8 cellular contexts compared by ENCODE assay signal in the genomic region with DNA sequence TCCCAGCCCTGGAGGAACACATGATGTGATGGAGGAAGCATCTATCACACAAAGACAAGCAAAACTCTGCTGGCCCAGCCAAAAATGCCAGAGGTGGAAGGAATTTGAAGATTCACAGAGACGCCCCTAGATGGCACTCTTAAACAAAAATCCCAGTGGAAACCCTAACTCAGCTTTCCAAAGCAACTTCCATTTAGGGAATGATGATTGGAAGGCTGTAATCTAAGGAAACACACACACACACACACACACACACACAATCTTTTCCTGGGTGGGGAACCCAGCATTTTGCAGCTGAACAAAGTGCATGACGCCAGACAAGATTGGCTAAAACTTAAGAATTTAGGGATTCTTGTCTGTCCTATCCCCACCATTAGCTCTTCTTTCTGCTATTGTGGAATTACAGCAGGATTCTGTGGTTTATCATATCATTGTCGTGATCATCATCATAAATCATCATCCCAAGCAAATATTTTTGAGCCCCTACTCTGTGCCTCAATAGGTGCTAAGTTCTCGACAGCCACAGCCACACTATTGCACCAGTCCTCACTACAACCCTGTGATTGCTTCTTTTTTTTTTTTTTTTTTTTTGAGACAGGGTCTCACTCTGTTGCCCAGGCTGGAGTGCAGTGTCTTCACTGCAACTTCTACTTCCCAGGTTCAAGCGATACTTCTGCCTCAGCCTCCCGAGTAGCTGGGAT.
DNase-seq lines count a peak whose midpoint lies in the region; ATAC-seq and TF ChIP-seq lines count a peak whose summit lies in the region.

No MANE protein-coding gene starts in this region.

- DNase-seq in SKM-1 treated with dmso at 0.1 percent for 144 hours (lab: John Stamatoyannopoulos, UW; ENCODE audit: unreplicated experiment) (peak; percentile 41), SKM-1 (lab: John Stamatoyannopoulos, UW; ENCODE audit: unreplicated experiment) (no peak), RWPE2 (ENCODE audit: low spot score) (no peak), epithelial cell of prostate (ENCODE audit: low read depth, low spot score) (peak; percentile 14), middle frontal gyrus (ENCODE audit: extremely low spot score, low spot score) (peak; percentile 33)

- H4K20me1 ChIP-seq in Loucy (ENCODE audit: insufficient read depth, low read length, poor library complexity, severe bottlenecking) = no peaks in the 10 kb centered on the region

- no peaks in the 10 kb centered on the region for H3K9me3 ChIP-seq in Loucy (ENCODE audit: insufficient read depth, low read depth, low read length)
- no peaks in the 10 kb centered on the region for H3K9me3 ChIP-seq in RWPE2 (ENCODE audit: severe bottlenecking)

- no peak overlapping the region for H3K4me2 ChIP-seq in Loucy (ENCODE audit: low read depth, low read length, poor library complexity, severe bottlenecking)

- no peak overlapping the region for H3K4me3 ChIP-seq in Loucy (ENCODE audit: low read length, poor library complexity, severe bottlenecking)
- H3K4me3 ChIP-seq in RWPE2 (ENCODE audit: severe bottlenecking) = no peak overlapping the region

- H3F3A ChIP-seq in Loucy (ENCODE audit: low read depth) = no peaks in the 10 kb centered on the region

- H3K27ac ChIP-seq in RWPE2 (ENCODE audit: poor library complexity, severe bottlenecking) = no peak overlapping the region
- H3K27ac ChIP-seq in epithelial cell of prostate = no peak overlapping the region

- H3K9ac ChIP-seq in Loucy (ENCODE audit: low read depth, low read length, poor library complexity, severe bottlenecking) = no peak overlapping the region

- TF ChIP-seq CTCF in Loucy (conservative IDR thresholded peaks at IDR 0.05; ENCODE audit: low read length) (peak; percentile 78), RWPE2 (IDR thresholded peaks at IDR 0.05; ENCODE audit: poor library complexity, severe bottlenecking) (peak; percentile 87)

- H2AFZ ChIP-seq in Loucy (ENCODE audit: low read length) = no peak overlapping the region

- no peaks in the 10 kb centered on the region for H3K27me3 ChIP-seq in Loucy (ENCODE audit: insufficient read depth, low read length, poor library complexity, severe bottlenecking)
- no peaks in the 10 kb centered on the region for H3K27me3 ChIP-seq in RWPE2 (ENCODE audit: insufficient read depth, poor library complexity, severe bottlenecking)

- no peaks in the 10 kb centered on the region for H3K79me2 ChIP-seq in Loucy (ENCODE audit: insufficient read depth, low read length)

- no peaks in the 10 kb centered on the region for H3K9me2 ChIP-seq in Loucy (replicated peaks; ENCODE audit: low read depth, low read length)

- ATAC-seq in RWPE2 (ENCODE audit: low read depth) (peak; percentile 28; the same call in 2 of the 3 replicates), GM21360 (IDR thresholded peaks at IDR 0.05; ENCODE audit: unreplicated experiment) (no peak), HG03097 (IDR thresholded peaks at IDR 0.05; ENCODE audit: low FRiP score, unreplicated experiment) (no peak)

- H3K4me1 ChIP-seq in Loucy (ENCODE audit: insufficient read depth, low read length, poor library complexity, severe bottlenecking) (peaks cover 14% of the 10 kb centered on the region), RWPE2 (ENCODE audit: insufficient read depth, poor library complexity, severe bottlenecking) (peaks cover 10% of the 10 kb centered on the region)

- H3K36me3 ChIP-seq in Loucy (ENCODE audit: insufficient read depth, low read length) (no peaks in the 10 kb centered on the region), RWPE2 (ENCODE audit: low read depth) (peaks cover 14% of the 10 kb centered on the region)

Comparison
In these comparisons a context has a peak if more than half of its experiments do, and no peak if none do; other contexts are left out.
1. DNase-seq: peak in SKM-1 treated with dmso at 0.1 percent for 144 hours (single experiment), epithelial cell of prostate (single experiment) and middle frontal gyrus (single experiment); none in SKM-1 (single experiment) and RWPE2 (single experiment).